ENCODE assay signal across 13 cellular contexts in genomic region chr15:63465104-63465503, GRCh38. TPM values are rescaled to one million over a fixed set of nuclear protein-coding genes. Genes with fewer than 3 reads are reported as not detected.
DNase-seq lines count a peak whose midpoint lies in the region; ATAC-seq and TF ChIP-seq lines count a peak whose summit lies in the region.
"Had no signal": no experiment of that assay in that cellular context is flagged by ENCODE, and none has a peak within 500 bp of the region (broad histone marks: within the 10 kb centered on the region; RNA-seq: fewer than 3 reads in every experiment).

No MANE protein-coding gene starts in this region.

- TF ChIP-seq CTCF in RWPE2 (IDR thresholded peaks at IDR 0.05; ENCODE audit: poor library complexity, severe bottlenecking) (no peak), fibroblast of pulmonary artery (IDR thresholded peaks at IDR 0.05; ENCODE audit: low read length, missing control alignments) (no peak), stomach (IDR thresholded peaks at IDR 0.05) (no peak)

- intact Hi-C loops in stomach (cut with DNase I; ENCODE audit: low total_unique reads), result no loop called here

- no peaks in the 10 kb centered on the region for H3K9me3 ChIP-seq in RWPE2 (ENCODE audit: severe bottlenecking)
- H3K9me3 ChIP-seq in stomach, result no peaks in the 10 kb centered on the region
- H3K9me3 ChIP-seq: gastroesophageal sphincter had no signal

- ATAC-seq in RWPE2 (ENCODE audit: low read depth), result peak; percentile 34; the same call in 1 of the 3 replicates
- no peak for ATAC-seq in GM19467 (IDR thresholded peaks at IDR 0.05; ENCODE audit: unreplicated experiment)
- no peak for ATAC-seq in GM21515 (IDR thresholded peaks at IDR 0.05; ENCODE audit: unreplicated experiment)
- ATAC-seq: gastroesophageal sphincter, T-helper 17 cell had no signal

- no peaks in the 10 kb centered on the region for H3K27me3 ChIP-seq in RWPE2 (ENCODE audit: insufficient read depth, poor library complexity, severe bottlenecking)
- no peaks in the 10 kb centered on the region for H3K27me3 ChIP-seq in stomach
- H3K27me3 ChIP-seq: gastroesophageal sphincter had no signal

- H3K36me3 ChIP-seq in RWPE2 (ENCODE audit: low read depth) (no peaks in the 10 kb centered on the region), stomach (no peaks in the 10 kb centered on the region)
- H3K36me3 ChIP-seq: gastroesophageal sphincter had no signal

- no peaks in the 10 kb centered on the region for H3K4me1 ChIP-seq in RWPE2 (ENCODE audit: insufficient read depth, poor library complexity, severe bottlenecking)
- H3K4me1 ChIP-seq in stomach, result peaks cover 28 to 73% (median 60%) of the 10 kb centered on the region in 4 donors

- TF ChIP-seq EP300 in stomach (IDR thresholded peaks at IDR 0.05), result no peak

- no peak overlapping the region for H3K4me3 ChIP-seq in RWPE2 (ENCODE audit: severe bottlenecking)
- H3K4me3 ChIP-seq in fibroblast of pulmonary artery (replicated peaks; ENCODE audit: low read depth, low read length), result no peak overlapping the region
- H3K4me3 ChIP-seq in stomach, result no peak overlapping the region
- H3K4me3 ChIP-seq: gastroesophageal sphincter, skin epidermis had no signal

- H3K27ac ChIP-seq in RWPE2 (ENCODE audit: poor library complexity, severe bottlenecking) (no peak overlapping the region), stomach (peak overlapping the region in 3 of 5 donors; percentile 85 to 89 (median 87))
- H3K27ac ChIP-seq: skin epidermis had no signal

- DNase-seq in NCI-H2107 treated with DMSO at 0.1 percent for 48 hours (lab: John Stamatoyannopoulos, UW; ENCODE audit: unreplicated experiment), result peak; percentile 14
- no peak for DNase-seq in NCI-H2107 (lab: John Stamatoyannopoulos, UW)
- no peak for DNase-seq in RWPE2 (ENCODE audit: low spot score)
- DNase-seq in fibroblast of pulmonary artery (ENCODE audit: low read depth), result peak; percentile 25
- no peak for DNase-seq in stomach
- no peak for DNase-seq in NCI-H146 treated with DMSO at 0.1 percent for 48 hours (lab: John Stamatoyannopoulos, UW; ENCODE audit: unreplicated experiment)
- DNase-seq: activated gamma-delta T cell treated with Interleukin-2 at 50 U/mL for 16 hours, NCI-H1930, T-helper 17 cell had no signal

- no peak for TF ChIP-seq POLR2A in stomach (IDR thresholded peaks at IDR 0.05)

RNA-seq across cellular contexts. Expression of gene USP3, which starts 39.3 kb away (rescaled TPM):
- 100 to 1,000 TPM in 2 of 5 donors, 10 to 100 TPM in 3; 10.5 to 174 (median 68.7) TPM for total RNA-seq in stomach
- polyA plus RNA-seq in stomach, result 10 to 100 TPM; 20.8 to 27.3 (median 25.7) TPM

Comparison
In these comparisons a context has a peak if more than half of its experiments do, and no peak if none do; other contexts are left out.
1. DNase-seq: peak in NCI-H2107 treated with DMSO at 0.1 percent for 48 hours (single experiment) and fibroblast of pulmonary artery (single experiment); none in NCI-H2107 (single experiment), RWPE2 (single experiment), stomach (single experiment) and NCI-H146 treated with DMSO at 0.1 percent for 48 hours (single experiment).